Comparison of ENCODE assay signal across 28 cellular contexts in the genomic region with DNA sequence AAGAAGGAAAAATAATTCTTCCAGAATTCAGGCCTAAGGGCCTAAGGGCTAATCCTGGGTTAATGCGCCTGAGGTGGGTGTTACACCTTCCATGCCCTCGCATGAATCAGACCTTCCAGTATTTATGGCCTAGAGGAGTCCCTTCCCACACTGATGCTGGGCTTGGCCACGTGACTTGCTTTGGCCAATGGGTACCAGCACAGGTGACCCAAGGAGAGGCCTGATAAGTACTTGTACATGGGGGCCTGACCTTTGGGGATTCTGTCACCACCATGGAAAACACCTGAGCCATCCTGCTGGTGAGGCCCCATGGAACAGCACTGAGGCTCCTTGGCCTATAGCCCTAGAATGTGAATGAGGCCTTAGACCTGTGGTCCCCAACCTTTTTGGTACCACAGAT.
"Had no signal": no experiment of that assay in that cellular context is flagged by ENCODE, and none has a peak within 500 bp of the region (broad histone marks: within the 10 kb centered on the region; RNA-seq: fewer than 3 reads in every experiment).

No MANE protein-coding gene starts in this region.

- H3K27me3 Mint-ChIP-seq: activated CD4-positive, alpha-beta T cell treated with anti-CD3 and anti-CD28 coated beads, Interleukin-2, amount 10 ng/mL, durations not matched to agents 24 days and 14 days; activated naive CD4-positive, alpha-beta T cell treated with anti-CD3 and anti-CD28 coated beads, Interleukin-2, amount 50 U/mL, for 24 hours had no signal

- H3K4me1 Mint-ChIP-seq: activated naive CD4-positive, alpha-beta T cell treated with anti-CD3 and anti-CD28 coated beads, Interleukin-2, amount 50 U/mL, for 24 hours; central memory CD8-positive, alpha-beta T cell had no signal

- H3K27ac Mint-ChIP-seq: activated CD4-positive, alpha-beta memory T cell treated with anti-CD3 and anti-CD28 coated beads for 36 hours; activated CD4-positive, alpha-beta T cell treated with anti-CD3 and anti-CD28 coated beads for 36 hours; activated CD4-positive, alpha-beta T cell treated with anti-CD3 and anti-CD28 coated beads, Interleukin-2, amount 10 ng/mL, durations not matched to agents 24 days and 14 days; activated naive CD4-positive, alpha-beta T cell treated with anti-CD3 and anti-CD28 coated beads for 36 hours; activated naive CD4-positive, alpha-beta T cell treated with anti-CD3 and anti-CD28 coated beads, Interleukin-2, amount 50 U/mL, for 24 hours; activated naive CD8-positive, alpha-beta T cell treated with anti-CD3 and anti-CD28 coated beads, Interleukin-2, amount 10 ng/mL, durations not matched to agents 7 days and 5 days; activated T-helper 2 cell treated with anti-CD3 and anti-CD28 coated beads, Interferon-gamma antibody, Interleukin-2, Interleukin-4, amounts not matched to agents 10 μg/mL and 5 μg/mL and 100 μg/mL, durations not matched to agents 14 hours and 24 hours and 36 hours; dendritic cell treated with granulocyte-macrophage colony-stimulating factor and Interleukin-4, amounts not matched to agents 40 ng/mL and 50 ng/mL, for 4 days; endodermal cell had no signal

- H3K36me3 ChIP-seq: brain microvascular endothelial cell had no signal

- FAIRE-seq: astrocyte, bronchial epithelial cell, frontal cortex had no signal

- H3K9me3 Mint-ChIP-seq: activated naive CD4-positive, alpha-beta T cell treated with anti-CD3 and anti-CD28 coated beads for 36 hours; activated naive CD4-positive, alpha-beta T cell treated with anti-CD3 and anti-CD28 coated beads, Interleukin-2, amount 50 U/mL, for 24 hours; activated T-cell treated with anti-CD3 and anti-CD28 coated beads, Interleukin-2, amount 50 U/mL, for 4 hours; central memory CD8-positive, alpha-beta T cell; dendritic cell treated with granulocyte-macrophage colony-stimulating factor and Interleukin-4, amounts not matched to agents 40 ng/mL and 50 ng/mL, for 4 days had no signal

- H3K36me3 Mint-ChIP-seq: activated CD4-positive, alpha-beta memory T cell treated with anti-CD3 and anti-CD28 coated beads for 36 hours; activated naive CD4-positive, alpha-beta T cell treated with anti-CD3 and anti-CD28 coated beads, Interleukin-2, amount 50 U/mL, for 24 hours; activated naive CD8-positive, alpha-beta T cell treated with anti-CD3 and anti-CD28 coated beads, Interleukin-2, amount 10 ng/mL, durations not matched to agents 7 days and 5 days had no signal

- H3K27me3 ChIP-seq: brain microvascular endothelial cell, dorsolateral prefrontal cortex had no signal

- H3K27ac ChIP-seq: brain microvascular endothelial cell, coronary artery, dorsolateral prefrontal cortex had no signal

- ATAC-seq: activated CD4-positive, alpha-beta T cell treated with anti-CD3 and anti-CD28 coated beads for 36 hours; activated T-cell treated with anti-CD3 and anti-CD28 coated beads, Interleukin-2, amount 50 U/mL, for 4 hours; esophagus mucosa had no signal

- DNase-seq: activated CD4-positive, alpha-beta memory T cell treated with anti-CD3 and anti-CD28 coated beads for 36 hours; activated CD4-positive, alpha-beta T cell treated with anti-CD3 and anti-CD28 coated beads for 36 hours; activated CD4-positive, alpha-beta T cell treated with anti-CD3 and anti-CD28 coated beads, Interleukin-2, amount 10 ng/mL, durations not matched to agents 24 days and 14 days; activated CD4-positive, CD25-positive, alpha-beta regulatory T cell; activated CD4-positive, CD25-positive, alpha-beta regulatory T cell treated with anti-CD3 and anti-CD28 coated beads, Interleukin-2, amount 50 U/mL, for 72 hours; activated CD8-positive, alpha-beta memory T cell treated with anti-CD3 and anti-CD28 coated beads for 24 hours; activated effector memory CD4-positive, alpha-beta T cell treated with anti-CD3 and anti-CD28 coated beads, Interleukin-2, amount 50 U/mL, for 16 hours; activated naive CD4-positive, alpha-beta T cell treated with anti-CD3 and anti-CD28 coated beads for 36 hours; activated naive CD8-positive, alpha-beta T cell treated with anti-CD3 and anti-CD28 coated beads, Interleukin-2, amount 10 ng/mL, durations not matched to agents 7 days and 5 days; activated T-cell treated with anti-CD3 and anti-CD28 coated beads, Interleukin-2, amount 50 U/mL, for 4 hours; amniotic stem cell; anterior cingulate cortex; brain microvascular endothelial cell; dorsolateral prefrontal cortex; effector memory CD4-positive, alpha-beta T cell; endodermal cell; foreskin fibroblast; head of caudate nucleus; T-helper 2 cell had no signal

- H3K4me3 ChIP-seq: coronary artery, dorsolateral prefrontal cortex had no signal

- H3K4me3 Mint-ChIP-seq: activated CD4-positive, alpha-beta memory T cell treated with anti-CD3 and anti-CD28 coated beads for 36 hours; activated CD4-positive, alpha-beta T cell treated with anti-CD3 and anti-CD28 coated beads for 36 hours; activated CD4-positive, alpha-beta T cell treated with anti-CD3 and anti-CD28 coated beads, Interleukin-2, amount 10 ng/mL, durations not matched to agents 24 days and 14 days; activated naive CD4-positive, alpha-beta T cell treated with anti-CD3 and anti-CD28 coated beads for 36 hours; activated naive CD4-positive, alpha-beta T cell treated with anti-CD3 and anti-CD28 coated beads, Interleukin-2, amount 50 U/mL, for 24 hours; activated naive CD8-positive, alpha-beta T cell treated with anti-CD3 and anti-CD28 coated beads, Interleukin-2, amount 10 ng/mL, durations not matched to agents 7 days and 5 days; activated T-cell treated with anti-CD3 and anti-CD28 coated beads, Interleukin-2, amount 50 U/mL, for 4 hours; central memory CD8-positive, alpha-beta T cell; dendritic cell treated with granulocyte-macrophage colony-stimulating factor and Interleukin-4, amounts not matched to agents 40 ng/mL and 50 ng/mL, for 4 days; endodermal cell had no signal
